In genomic region chr3:25856902-25857518, GRCh38 we compare ENCODE assay signal across 8 cellular contexts.
DNase-seq lines count a peak whose midpoint lies in the region; ATAC-seq, FAIRE-seq and TF ChIP-seq lines count a peak whose summit lies in the region.

No MANE protein-coding gene starts in this region.

- in situ Hi-C loops in gastrocnemius medialis (cut with MboI; ENCODE audit: low sequenced_read_pairs in 4 of 4), result loop anchor here in 2 of 4 donors (10.0 to 25.0 kb wide), 2 partner anchors 195 to 212 kb away; partner anchors contain the start of gene TOP2B (in 1 of the 2)

- WGBS in A549 (ENCODE audit: missing lambda C conversion rate), result 35% methylated on average over 3 of the region's 3 CpGs
- 63 to 65% methylated on average over 3 of the region's 3 CpGs for WGBS in lower leg skin, 2 donors

- no peak for TF ChIP-seq POLR2A in A549 (IDR thresholded peaks at IDR 0.05; ENCODE audit: low read length)
- TF ChIP-seq POLR2A in H54 (IDR thresholded peaks at IDR 0.05; ENCODE audit: low read depth, low read length), result no peak
- no peak for TF ChIP-seq POLR2A in gastrocnemius medialis (IDR thresholded peaks at IDR 0.05)
- no peak for TF ChIP-seq POLR2A in lower leg skin (IDR thresholded peaks at IDR 0.05)

- ATAC-seq in A549 (peak; percentile 50 to 75; a peak in 4 of 6 replicates), gastrocnemius medialis (no peak)

- CTCF ChIA-PET in A549 (lab: Yijun Ruan, JAX), result interaction anchor here (0.6 to 2.6 kb wide), 9 partner anchors 11 to 711 kb away, joined by 3 to 19 read pairs (median 4); no protein-coding TSS in a partner anchor
- CTCF ChIA-PET in GM10248 (lab: Yijun Ruan, JAX), result interaction anchor here (0.6 to 6.8 kb wide), 28 partner anchors 8 to 856 kb away, joined by 3 to 96 read pairs (median 4); partner anchors contain the start of gene NGLY1

- H3K4me3 ChIP-seq in A549, result no peak overlapping the region
- no peak overlapping the region for H3K4me3 ChIP-seq in Karpas-422 (ENCODE audit: low read length)
- no peak overlapping the region for H3K4me3 ChIP-seq in SU-DHL-6 (ENCODE audit: insufficient read depth, low read length, poor library complexity, severe bottlenecking)
- no peak overlapping the region for H3K4me3 ChIP-seq in foreskin fibroblast (ENCODE audit: low read depth in 1 of 2, low read length in 2 of 2)
- no peak overlapping the region for H3K4me3 ChIP-seq in gastrocnemius medialis
- no peak overlapping the region for H3K4me3 ChIP-seq in lower leg skin (ENCODE audit: low read depth, poor library complexity, severe bottlenecking)

- H3K9me3 ChIP-seq in A549 (no peaks in the 10 kb centered on the region), Karpas-422 (ENCODE audit: low read length) (no peaks in the 10 kb centered on the region), SU-DHL-6 (ENCODE audit: insufficient read depth, low read length) (no peaks in the 10 kb centered on the region), gastrocnemius medialis (no peaks in the 10 kb centered on the region)

- FAIRE-seq in A549 (lab: Jason Lieb, UNC) (peak; percentile 91), H54 (lab: Jason Lieb, UNC) (peak; percentile 78)

- H3K79me2 ChIP-seq in Karpas-422 (ENCODE audit: low read length) (no peaks in the 10 kb centered on the region), SU-DHL-6 (ENCODE audit: insufficient read depth, low read length) (no peaks in the 10 kb centered on the region)

- H2AFZ ChIP-seq in Karpas-422 (ENCODE audit: low read length) (no peak overlapping the region), SU-DHL-6 (ENCODE audit: low read depth, low read length, severe bottlenecking) (no peak overlapping the region)

- H3K4me2 ChIP-seq in A549, result no peak overlapping the region
- H3K4me2 ChIP-seq in Karpas-422 (ENCODE audit: low read depth, low read length, poor library complexity, severe bottlenecking), result no peak overlapping the region
- H3K4me2 ChIP-seq in SU-DHL-6 (ENCODE audit: low read depth, low read length, poor library complexity, severe bottlenecking), result no peak overlapping the region

- H3K27ac ChIP-seq in A549 (no peak overlapping the region), Karpas-422 (ENCODE audit: low read length) (no peak overlapping the region), SU-DHL-6 (ENCODE audit: low read depth, low read length) (no peak overlapping the region), gastrocnemius medialis (no peak overlapping the region)

- H4K20me1 ChIP-seq in Karpas-422 (ENCODE audit: insufficient read depth, low read depth, low read length) (no peaks in the 10 kb centered on the region), SU-DHL-6 (ENCODE audit: low read depth, low read length) (no peaks in the 10 kb centered on the region)

- H3F3A ChIP-seq in SU-DHL-6 (ENCODE audit: insufficient read depth), result no peaks in the 10 kb centered on the region

- no peak for TF ChIP-seq EP300 in A549 (IDR thresholded peaks at IDR 0.05)

- DNase-seq in A549 (ENCODE audit: low read depth in 1 of 2, low spot score in 1 of 2) (peak; percentile 32 to 48), GM10248 (ENCODE audit: extremely low spot score) (peak; percentile 65), H54 (ENCODE audit: insufficient read length, low spot score) (peak; percentile 13), Karpas-422 (peak; percentile 81), foreskin fibroblast (peak; percentile 26 to 69), gastrocnemius medialis (no peak), lower leg skin (ENCODE audit: low spot score in 2 of 2) (no peak)

- peak; percentile 51 to 63 for TF ChIP-seq RAD21 in A549 (conservative IDR thresholded peaks at IDR 0.05 in 1 of 2, IDR thresholded peaks at IDR 0.05 in 1 of 2)

- no peaks in the 10 kb centered on the region for H3K9me2 ChIP-seq in Karpas-422 (replicated peaks; ENCODE audit: insufficient read depth, low read length)
- no peaks in the 10 kb centered on the region for H3K9me2 ChIP-seq in SU-DHL-6 (replicated peaks; ENCODE audit: insufficient read depth, low read length)

- TF ChIP-seq CTCF in A549 (IDR thresholded peaks at IDR 0.05) (peak; percentile 70), GM10248 (IDR thresholded peaks at IDR 0.05; ENCODE audit: control extremely low read depth, extremely low read depth, low read depth, missing control alignments) (peak; percentile 69), SU-DHL-6 (IDR thresholded peaks at IDR 0.05; ENCODE audit: insufficient read depth, low read length, poor library complexity, severe bottlenecking) (peak; percentile 77), foreskin fibroblast (IDR thresholded peaks at IDR 0.05; ENCODE audit: low read depth, low read length) (peak; percentile 80), gastrocnemius medialis (IDR thresholded peaks at IDR 0.05 in 4 of 5, conservative IDR thresholded peaks at IDR 0.05 in 1 of 5) (peak in 4 of 5 experiments; percentile 37 to 60 (median 52)), lower leg skin (IDR thresholded peaks at IDR 0.05) (no peak)

- POLR2A ChIA-PET in A549 (lab: Yijun Ruan, JAX) (no interaction called here), GM10248 (lab: Yijun Ruan, JAX) (no interaction called here)

- H3K36me3 ChIP-seq in Karpas-422 (ENCODE audit: insufficient read depth, low read length), result no peaks in the 10 kb centered on the region
- H3K36me3 ChIP-seq in SU-DHL-6 (ENCODE audit: low read length), result no peaks in the 10 kb centered on the region
- H3K36me3 ChIP-seq in gastrocnemius medialis, result no peaks in the 10 kb centered on the region

- H3K9ac ChIP-seq in Karpas-422 (ENCODE audit: low read length) (no peak overlapping the region), SU-DHL-6 (ENCODE audit: low read length) (no peak overlapping the region)

- H3K4me1 ChIP-seq in A549 (peaks cover 21% of the 10 kb centered on the region), Karpas-422 (ENCODE audit: low read length) (no peaks in the 10 kb centered on the region), gastrocnemius medialis (no peaks in the 10 kb centered on the region)

- H3K27me3 ChIP-seq in Karpas-422 (ENCODE audit: low read length) (no peaks in the 10 kb centered on the region), SU-DHL-6 (ENCODE audit: low read length) (no peaks in the 10 kb centered on the region), gastrocnemius medialis (no peaks in the 10 kb centered on the region)

- intact Hi-C loops in gastrocnemius medialis (cut with DNase I; ENCODE audit: low total_unique reads) (loop anchor here (1.0 kb wide), 1 partner anchor 209 kb away; no protein-coding TSS in a partner anchor), lower leg skin (cut with DNase I; ENCODE audit: low total_unique reads) (loop anchor here (5.0 kb wide), 1 partner anchor 210 kb away; no protein-coding TSS in a partner anchor)

TF ChIP-seq in A549, 52 proteins besides CTCF, POLR2A, EP300 and RAD21:
- TF ChIP-seq RARB (CRISPR knock-in tag; IDR thresholded peaks at IDR 0.05) (no peak), SMC3 (IDR thresholded peaks at IDR 0.05) (peak; percentile 76)

Comparison
In these comparisons a context has a peak if more than half of its experiments do, and no peak if none do; other contexts are left out.
1. ATAC-seq: peak in A549 (2 of 2); none in gastrocnemius medialis (0 of 2).
2. DNase-seq: peak in A549 (2 of 2), GM10248 (single experiment), H54 (single experiment), Karpas-422 (single experiment) and foreskin fibroblast (2 of 2); none in gastrocnemius medialis (0 of 2) and lower leg skin (0 of 2).
3. CTCF ChIP-seq: peak in A549 (single experiment), GM10248 (single experiment), SU-DHL-6 (single experiment), foreskin fibroblast (single experiment) and gastrocnemius medialis (4 of 5); none in lower leg skin (0 of 3).